In the genomic region with DNA sequence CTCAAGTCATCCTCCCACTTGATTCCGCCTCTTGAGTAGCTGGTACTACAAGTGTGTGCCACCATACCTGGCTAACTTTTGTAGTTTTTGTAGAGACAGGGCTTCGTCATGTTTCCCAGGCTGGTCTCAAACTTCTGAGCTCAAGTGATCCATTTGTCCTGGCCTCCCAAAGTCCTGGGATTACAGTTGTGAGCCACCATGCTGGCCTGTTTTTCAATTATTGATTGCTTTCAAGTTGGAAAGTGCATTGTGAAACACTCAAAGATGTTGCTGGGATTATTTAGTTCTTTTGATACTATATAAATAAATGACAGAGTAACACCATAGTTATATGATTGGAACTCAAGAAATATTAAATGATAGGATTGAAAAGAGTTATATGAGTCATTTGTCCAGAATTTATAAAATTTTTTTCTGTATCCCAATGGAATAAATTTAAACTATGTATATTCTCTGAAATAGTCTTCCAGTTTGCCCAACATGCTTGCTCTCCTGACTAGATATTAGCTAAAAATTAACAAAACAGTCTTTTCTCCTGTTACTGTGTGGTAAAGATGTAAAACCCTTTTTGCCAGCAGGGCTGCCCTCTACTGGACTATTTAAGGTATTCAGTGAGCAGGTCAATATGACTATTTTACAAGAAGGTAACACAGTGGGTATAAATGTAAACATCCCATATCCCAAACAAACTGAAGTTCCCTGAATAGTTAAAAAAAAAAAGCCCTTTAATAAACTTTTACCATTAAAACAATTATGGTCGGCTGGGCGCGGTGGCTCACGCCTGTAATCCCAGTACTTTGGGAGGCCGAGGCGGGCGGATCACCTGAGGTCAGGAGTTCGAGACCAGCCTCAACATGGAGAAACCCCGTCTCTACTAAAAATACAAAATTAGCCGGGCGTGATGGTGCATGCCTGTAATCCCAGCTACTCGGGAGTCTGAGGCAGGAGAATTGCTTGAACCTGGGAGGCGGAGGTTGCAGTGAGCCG, we compare ENCODE assay signal across 1 cellular context.
TF ChIP-seq lines count a peak whose summit lies in the region.

No MANE protein-coding gene starts in this region.

TF ChIP-seq in HepG2, 621 proteins besides CTCF, POLR2A, EP300 and RAD21 (continued from another document and continues in another):
- TF ChIP-seq, protein P1, sequence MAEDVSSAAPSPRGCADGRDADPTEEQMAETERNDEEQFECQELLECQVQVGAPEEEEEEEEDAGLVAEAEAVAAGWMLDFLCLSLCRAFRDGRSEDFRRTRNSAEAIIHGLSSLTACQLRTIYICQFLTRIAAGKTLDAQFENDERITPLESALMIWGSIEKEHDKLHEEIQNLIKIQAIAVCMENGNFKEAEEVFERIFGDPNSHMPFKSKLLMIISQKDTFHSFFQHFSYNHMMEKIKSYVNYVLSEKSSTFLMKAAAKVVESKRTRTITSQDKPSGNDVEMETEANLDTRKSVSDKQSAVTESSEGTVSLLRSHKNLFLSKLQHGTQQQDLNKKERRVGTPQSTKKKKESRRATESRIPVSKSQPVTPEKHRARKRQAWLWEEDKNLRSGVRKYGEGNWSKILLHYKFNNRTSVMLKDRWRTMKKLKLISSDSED (CRISPR knock-in tag; IDR thresholded peaks at IDR 0.05): no peak
- TF ChIP-seq RFX3 (CRISPR knock-in tag; IDR thresholded peaks at IDR 0.05) (no peak), ZSCAN22 (CRISPR knock-in tag; IDR thresholded peaks at IDR 0.05) (no peak), RBAK (CRISPR knock-in tag; IDR thresholded peaks at IDR 0.05) (no peak), TRIM24 (CRISPR knock-in tag; IDR thresholded peaks at IDR 0.05) (no peak), FOXA3 (CRISPR knock-in tag; IDR thresholded peaks at IDR 0.05) (peak; percentile 60), ETV5 (CRISPR knock-in tag; IDR thresholded peaks at IDR 0.05; ENCODE audit: borderline replicate concordance) (no peak), SOX5 (CRISPR knock-in tag; IDR thresholded peaks at IDR 0.05; ENCODE audit: borderline replicate concordance) (no peak), TCF7L2 (IDR thresholded peaks at IDR 0.05; ENCODE audit: low read depth, low read length) (no peak), PHF20 (CRISPR knock-in tag; IDR thresholded peaks at IDR 0.05) (no peak), REXO4 (CRISPR knock-in tag; IDR thresholded peaks at IDR 0.05; ENCODE audit: borderline replicate concordance) (no peak), ZNF451 (CRISPR knock-in tag; IDR thresholded peaks at IDR 0.05) (no peak), KMT2B (CRISPR knock-in tag; IDR thresholded peaks at IDR 0.05) (no peak), ZNF790 (CRISPR knock-in tag; IDR thresholded peaks at IDR 0.05; ENCODE audit: borderline replicate concordance) (no peak), SALL1 (CRISPR knock-in tag; IDR thresholded peaks at IDR 0.05) (peak; percentile 45), SIN3A (IDR thresholded peaks at IDR 0.05; ENCODE audit: borderline replicate concordance, low read depth, low read length) (0 out of 2 replicates have a peak, but pooled peaks have one; percentile 32), ZNF547 (CRISPR knock-in tag; IDR thresholded peaks at IDR 0.05) (no peak), TOE1 (CRISPR knock-in tag; IDR thresholded peaks at IDR 0.05) (no peak), ZBTB3 (CRISPR knock-in tag; IDR thresholded peaks at IDR 0.05; ENCODE audit: borderline replicate concordance, low read depth) (no peak), RELA (CRISPR knock-in tag; IDR thresholded peaks at IDR 0.05) (no peak), FOXK1 (CRISPR knock-in tag; IDR thresholded peaks at IDR 0.05; ENCODE audit: borderline replicate concordance, low read depth) (0 out of 2 replicates have a peak, but pooled peaks have one; percentile 27), MIER2 (CRISPR knock-in tag; IDR thresholded peaks at IDR 0.05) (no peak), SMARCC2 (IDR thresholded peaks at IDR 0.05) (no peak), NR2F1 (CRISPR knock-in tag; IDR thresholded peaks at IDR 0.05) (no peak), PHF21A (CRISPR knock-in tag; IDR thresholded peaks at IDR 0.05) (no peak; the same call in 1 of the 2 replicates), SRSF1 (optimal IDR thresholded peaks at IDR 0.05; ENCODE audit: low read depth, low read length) (no peak), ELF1 (CRISPR knock-in tag; IDR thresholded peaks at IDR 0.05) (no peak), IRF2 (CRISPR knock-in tag; IDR thresholded peaks at IDR 0.05) (no peak), SRY (CRISPR knock-in tag; IDR thresholded peaks at IDR 0.05) (no peak), ZSCAN25 (CRISPR knock-in tag; IDR thresholded peaks at IDR 0.05) (no peak), GTF2F1 (IDR thresholded peaks at IDR 0.05; ENCODE audit: low read length) (no peak), CREB1 (IDR thresholded peaks at IDR 0.05) (no peak), CREB1 (CRISPR knock-in tag; IDR thresholded peaks at IDR 0.05) (no peak), ZNF558 (CRISPR knock-in tag; IDR thresholded peaks at IDR 0.05; ENCODE audit: borderline replicate concordance) (no peak), RNF2 (conservative IDR thresholded peaks at IDR 0.05; ENCODE audit: low read depth) (no peak), SPEN (CRISPR knock-in tag; IDR thresholded peaks at IDR 0.05; ENCODE audit: low read depth) (no peak), GATAD1 (CRISPR knock-in tag; IDR thresholded peaks at IDR 0.05) (no peak), ZNF335 (CRISPR knock-in tag; IDR thresholded peaks at IDR 0.05) (0 out of 2 replicates have a peak, but pooled peaks have one; percentile 27), RARA (CRISPR knock-in tag; IDR thresholded peaks at IDR 0.05) (no peak; the same call in 1 of the 2 replicates), ZNF329 (CRISPR knock-in tag; IDR thresholded peaks at IDR 0.05; ENCODE audit: low read depth) (no peak), HNF4A (CRISPR knock-in tag; IDR thresholded peaks at IDR 0.05) (no peak; the same call in 1 of the 2 replicates), NAIF1 (CRISPR knock-in tag; IDR thresholded peaks at IDR 0.05; ENCODE audit: borderline replicate concordance) (no peak), ZKSCAN1 (IDR thresholded peaks at IDR 0.05; ENCODE audit: low read length) (no peak), HIVEP1 (CRISPR knock-in tag; IDR thresholded peaks at IDR 0.05) (no peak), FOSL2 (CRISPR knock-in tag; IDR thresholded peaks at IDR 0.05) (0 out of 2 replicates have a peak, but pooled peaks have one; percentile 12), ATRX (CRISPR knock-in tag; IDR thresholded peaks at IDR 0.05; ENCODE audit: borderline replicate concordance) (no peak)
- TF ChIP-seq, protein P2, sequence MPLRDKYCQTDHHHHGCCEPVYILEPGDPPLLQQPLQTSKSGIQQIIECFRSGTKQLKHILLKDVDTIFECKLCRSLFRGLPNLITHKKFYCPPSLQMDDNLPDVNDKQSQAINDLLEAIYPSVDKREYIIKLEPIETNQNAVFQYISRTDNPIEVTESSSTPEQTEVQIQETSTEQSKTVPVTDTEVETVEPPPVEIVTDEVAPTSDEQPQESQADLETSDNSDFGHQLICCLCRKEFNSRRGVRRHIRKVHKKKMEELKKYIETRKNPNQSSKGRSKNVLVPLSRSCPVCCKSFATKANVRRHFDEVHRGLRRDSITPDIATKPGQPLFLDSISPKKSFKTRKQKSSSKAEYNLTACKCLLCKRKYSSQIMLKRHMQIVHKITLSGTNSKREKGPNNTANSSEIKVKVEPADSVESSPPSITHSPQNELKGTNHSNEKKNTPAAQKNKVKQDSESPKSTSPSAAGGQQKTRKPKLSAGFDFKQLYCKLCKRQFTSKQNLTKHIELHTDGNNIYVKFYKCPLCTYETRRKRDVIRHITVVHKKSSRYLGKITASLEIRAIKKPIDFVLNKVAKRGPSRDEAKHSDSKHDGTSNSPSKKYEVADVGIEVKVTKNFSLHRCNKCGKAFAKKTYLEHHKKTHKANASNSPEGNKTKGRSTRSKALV (CRISPR knock-in tag; IDR thresholded peaks at IDR 0.05): 0 out of 2 replicates have a peak, but pooled peaks have one; percentile 13
- TF ChIP-seq, protein P3, sequence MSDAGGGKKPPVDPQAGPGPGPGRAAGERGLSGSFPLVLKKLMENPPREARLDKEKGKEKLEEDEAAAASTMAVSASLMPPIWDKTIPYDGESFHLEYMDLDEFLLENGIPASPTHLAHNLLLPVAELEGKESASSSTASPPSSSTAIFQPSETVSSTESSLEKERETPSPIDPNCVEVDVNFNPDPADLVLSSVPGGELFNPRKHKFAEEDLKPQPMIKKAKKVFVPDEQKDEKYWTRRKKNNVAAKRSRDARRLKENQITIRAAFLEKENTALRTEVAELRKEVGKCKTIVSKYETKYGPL (CRISPR knock-in tag; IDR thresholded peaks at IDR 0.05): no peak
- TF ChIP-seq, protein P4, sequence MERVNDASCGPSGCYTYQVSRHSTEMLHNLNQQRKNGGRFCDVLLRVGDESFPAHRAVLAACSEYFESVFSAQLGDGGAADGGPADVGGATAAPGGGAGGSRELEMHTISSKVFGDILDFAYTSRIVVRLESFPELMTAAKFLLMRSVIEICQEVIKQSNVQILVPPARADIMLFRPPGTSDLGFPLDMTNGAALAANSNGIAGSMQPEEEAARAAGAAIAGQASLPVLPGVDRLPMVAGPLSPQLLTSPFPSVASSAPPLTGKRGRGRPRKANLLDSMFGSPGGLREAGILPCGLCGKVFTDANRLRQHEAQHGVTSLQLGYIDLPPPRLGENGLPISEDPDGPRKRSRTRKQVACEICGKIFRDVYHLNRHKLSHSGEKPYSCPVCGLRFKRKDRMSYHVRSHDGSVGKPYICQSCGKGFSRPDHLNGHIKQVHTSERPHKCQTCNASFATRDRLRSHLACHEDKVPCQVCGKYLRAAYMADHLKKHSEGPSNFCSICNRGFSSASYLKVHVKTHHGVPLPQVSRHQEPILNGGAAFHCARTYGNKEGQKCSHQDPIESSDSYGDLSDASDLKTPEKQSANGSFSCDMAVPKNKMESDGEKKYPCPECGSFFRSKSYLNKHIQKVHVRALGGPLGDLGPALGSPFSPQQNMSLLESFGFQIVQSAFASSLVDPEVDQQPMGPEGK (CRISPR knock-in tag; IDR thresholded peaks at IDR 0.05): no peak
- TF ChIP-seq, protein P5, sequence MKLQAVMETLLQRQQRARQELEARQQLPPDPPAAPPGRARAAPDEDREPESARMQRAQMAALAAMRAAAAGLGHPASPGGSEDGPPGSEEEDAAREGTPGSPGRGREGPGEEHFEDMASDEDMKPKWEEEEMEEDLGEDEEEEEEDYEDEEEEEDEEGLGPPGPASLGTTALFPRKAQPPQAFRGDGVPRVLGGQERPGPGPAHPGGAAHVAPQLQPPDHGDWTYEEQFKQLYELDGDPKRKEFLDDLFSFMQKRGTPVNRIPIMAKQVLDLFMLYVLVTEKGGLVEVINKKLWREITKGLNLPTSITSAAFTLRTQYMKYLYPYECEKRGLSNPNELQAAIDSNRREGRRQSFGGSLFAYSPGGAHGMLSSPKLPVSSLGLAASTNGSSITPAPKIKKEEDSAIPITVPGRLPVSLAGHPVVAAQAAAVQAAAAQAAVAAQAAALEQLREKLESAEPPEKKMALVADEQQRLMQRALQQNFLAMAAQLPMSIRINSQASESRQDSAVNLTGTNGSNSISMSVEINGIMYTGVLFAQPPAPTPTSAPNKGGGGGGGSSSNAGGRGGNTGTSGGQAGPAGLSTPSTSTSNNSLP (IDR thresholded peaks at IDR 0.05; ENCODE audit: low read depth, low read length): peak; percentile 68; the same call in 1 of the 2 replicates
- TF ChIP-seq, protein P6, sequence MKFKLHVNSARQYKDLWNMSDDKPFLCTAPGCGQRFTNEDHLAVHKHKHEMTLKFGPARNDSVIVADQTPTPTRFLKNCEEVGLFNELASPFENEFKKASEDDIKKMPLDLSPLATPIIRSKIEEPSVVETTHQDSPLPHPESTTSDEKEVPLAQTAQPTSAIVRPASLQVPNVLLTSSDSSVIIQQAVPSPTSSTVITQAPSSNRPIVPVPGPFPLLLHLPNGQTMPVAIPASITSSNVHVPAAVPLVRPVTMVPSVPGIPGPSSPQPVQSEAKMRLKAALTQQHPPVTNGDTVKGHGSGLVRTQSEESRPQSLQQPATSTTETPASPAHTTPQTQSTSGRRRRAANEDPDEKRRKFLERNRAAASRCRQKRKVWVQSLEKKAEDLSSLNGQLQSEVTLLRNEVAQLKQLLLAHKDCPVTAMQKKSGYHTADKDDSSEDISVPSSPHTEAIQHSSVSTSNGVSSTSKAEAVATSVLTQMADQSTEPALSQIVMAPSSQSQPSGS (CRISPR knock-in tag; IDR thresholded peaks at IDR 0.05): 0 out of 2 replicates have a peak, but pooled peaks have one; percentile 20
- TF ChIP-seq, protein P7, sequence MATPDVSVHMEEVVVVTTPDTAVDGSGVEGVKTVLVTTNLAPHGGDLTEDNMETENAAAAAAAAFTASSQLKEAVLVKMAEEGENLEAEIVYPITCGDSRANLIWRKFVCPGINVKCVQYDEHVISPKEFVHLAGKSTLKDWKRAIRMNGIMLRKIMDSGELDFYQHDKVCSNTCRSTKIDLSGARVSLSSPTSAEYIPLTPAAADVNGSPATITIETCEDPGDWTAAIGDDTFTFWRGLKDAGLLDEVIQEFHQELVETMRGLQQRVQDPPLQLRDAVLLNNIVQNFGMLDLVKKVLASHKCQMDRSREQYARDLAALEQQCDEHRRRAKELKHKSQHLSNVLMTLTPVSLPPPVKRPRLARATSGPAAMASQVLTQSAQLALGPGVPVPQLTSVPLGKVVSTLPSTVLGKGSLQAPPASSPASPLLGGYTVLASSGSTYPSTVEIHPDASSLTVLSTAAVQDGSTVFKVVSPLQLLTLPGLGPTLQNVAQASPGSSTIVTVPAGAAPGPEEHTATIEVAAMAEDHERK (CRISPR knock-in tag; IDR thresholded peaks at IDR 0.05; ENCODE audit: low read depth): no peak
- TF ChIP-seq, protein P8, sequence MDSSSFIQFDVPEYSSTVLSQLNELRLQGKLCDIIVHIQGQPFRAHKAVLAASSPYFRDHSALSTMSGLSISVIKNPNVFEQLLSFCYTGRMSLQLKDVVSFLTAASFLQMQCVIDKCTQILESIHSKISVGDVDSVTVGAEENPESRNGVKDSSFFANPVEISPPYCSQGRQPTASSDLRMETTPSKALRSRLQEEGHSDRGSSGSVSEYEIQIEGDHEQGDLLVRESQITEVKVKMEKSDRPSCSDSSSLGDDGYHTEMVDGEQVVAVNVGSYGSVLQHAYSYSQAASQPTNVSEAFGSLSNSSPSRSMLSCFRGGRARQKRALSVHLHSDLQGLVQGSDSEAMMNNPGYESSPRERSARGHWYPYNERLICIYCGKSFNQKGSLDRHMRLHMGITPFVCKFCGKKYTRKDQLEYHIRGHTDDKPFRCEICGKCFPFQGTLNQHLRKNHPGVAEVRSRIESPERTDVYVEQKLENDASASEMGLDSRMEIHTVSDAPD (CRISPR knock-in tag; IDR thresholded peaks at IDR 0.05): no peak
- TF ChIP-seq, protein P9, sequence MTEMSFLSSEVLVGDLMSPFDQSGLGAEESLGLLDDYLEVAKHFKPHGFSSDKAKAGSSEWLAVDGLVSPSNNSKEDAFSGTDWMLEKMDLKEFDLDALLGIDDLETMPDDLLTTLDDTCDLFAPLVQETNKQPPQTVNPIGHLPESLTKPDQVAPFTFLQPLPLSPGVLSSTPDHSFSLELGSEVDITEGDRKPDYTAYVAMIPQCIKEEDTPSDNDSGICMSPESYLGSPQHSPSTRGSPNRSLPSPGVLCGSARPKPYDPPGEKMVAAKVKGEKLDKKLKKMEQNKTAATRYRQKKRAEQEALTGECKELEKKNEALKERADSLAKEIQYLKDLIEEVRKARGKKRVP (CRISPR knock-in tag; IDR thresholded peaks at IDR 0.05): peak in 1 of 2 experiments; percentile 25; a peak in 1 of 4 replicates
